In the genomic region with DNA sequence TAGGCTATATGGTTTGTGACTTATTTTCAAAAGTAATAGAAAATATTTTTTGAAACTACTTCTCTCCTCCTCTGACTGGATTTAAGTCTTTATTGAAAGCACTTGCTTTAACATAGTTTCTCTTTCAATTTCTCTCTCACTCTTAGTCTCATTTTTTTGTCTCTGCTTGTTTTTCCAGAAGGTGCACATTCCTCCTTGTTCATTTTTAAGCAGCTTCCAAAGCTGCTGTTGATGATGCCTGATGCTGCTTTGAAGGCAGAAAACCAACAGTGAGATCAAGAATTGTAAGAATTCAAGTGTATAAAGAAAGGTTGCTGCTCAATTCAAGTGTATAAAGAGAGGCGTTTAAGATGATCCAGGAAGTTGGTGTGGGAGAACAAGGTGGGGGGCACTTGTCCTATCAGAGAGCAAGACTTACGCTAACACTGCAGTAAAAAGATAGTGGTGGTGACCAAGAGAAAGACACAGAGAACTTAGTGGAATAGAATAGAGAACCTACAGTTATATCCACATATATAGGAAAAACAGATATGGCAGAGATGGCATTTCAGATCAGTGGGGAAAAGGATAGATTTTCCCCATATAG, we compare ENCODE assay signal across 12 cellular contexts. TPM values are rescaled to one million over a fixed set of nuclear protein-coding genes. Genes with fewer than 3 reads are reported as not detected.
DNase-seq lines count a peak whose midpoint lies in the region; ATAC-seq and TF ChIP-seq lines count a peak whose summit lies in the region.
"Had no signal": no experiment of that assay in that cellular context is flagged by ENCODE, and none has a peak within 500 bp of the region (broad histone marks: within the 10 kb centered on the region; RNA-seq: fewer than 3 reads in every experiment).

No MANE protein-coding gene starts in this region.

- peaks cover 0 to 11% of the 10 kb centered on the region in 2 experiments for H3K36me3 ChIP-seq in mesenchymal stem cell (ENCODE audit: control insufficient read depth in 1 of 2, insufficient read depth in 2 of 2, low read depth in 1 of 2, low read length in 2 of 2)
- no peaks in the 10 kb centered on the region for H3K36me3 ChIP-seq in BE2C

- H3K4me1 ChIP-seq in mesenchymal stem cell (ENCODE audit: control insufficient read depth, insufficient read depth, low read depth, low read length) (no peaks in the 10 kb centered on the region), BE2C (no peaks in the 10 kb centered on the region)

- ATAC-seq in GM21423 (IDR thresholded peaks at IDR 0.05; ENCODE audit: unreplicated experiment) (peak; percentile 52), T-cell (replicated peaks in 1 of 4) (peak in 3 of 4 experiments; percentile 41 to 67 (median 55)), HG03469 (IDR thresholded peaks at IDR 0.05; ENCODE audit: unreplicated experiment) (no peak)
- ATAC-seq: left lung, WTC11 had no signal

- H3K27me3 Mint-ChIP-seq in T-cell = no peaks in the 10 kb centered on the region

- H3K4me3 ChIP-seq in mesenchymal stem cell (ENCODE audit: insufficient read depth in 1 of 2, low read depth in 1 of 2, low read length in 2 of 2) (no peak overlapping the region), BE2C (ENCODE audit: low read depth, low read length) (no peak overlapping the region)
- H3K4me3 ChIP-seq: left lung, PC-9 had no signal

- CTCF ChIA-PET in T-cell (lab: Charles Lee) = no interaction called here

- H3K9me3 ChIP-seq in mesenchymal stem cell (ENCODE audit: control insufficient read depth, low read length) = no peaks in the 10 kb centered on the region
- H3K9me3 ChIP-seq in BE2C = no peaks in the 10 kb centered on the region
- H3K9me3 ChIP-seq: left lung had no signal

- POLR2A ChIA-PET in T-cell (lab: Charles Lee) = no interaction called here

- H2AFZ ChIP-seq in mesenchymal stem cell (ENCODE audit: low read depth, low read length) = no peak overlapping the region
- H2AFZ ChIP-seq: PC-9 had no signal

- H3K23ac ChIP-seq in mesenchymal stem cell (ENCODE audit: low read length in 2 of 2) = no peak overlapping the region

- H3K27ac Mint-ChIP-seq in T-cell = peak overlapping the region; percentile 71 to 84
- H3K27ac Mint-ChIP-seq: WTC11 had no signal

- H3K4ac ChIP-seq in mesenchymal stem cell (ENCODE audit: low read depth in 1 of 2, low read length in 2 of 2) = no peak overlapping the region

- no peak overlapping the region for H2BK15ac ChIP-seq in mesenchymal stem cell (ENCODE audit: low read depth, poor library complexity, severe bottlenecking)

- no peak overlapping the region for H4K8ac ChIP-seq in mesenchymal stem cell (ENCODE audit: low read length)

- no peak overlapping the region for H3K14ac ChIP-seq in mesenchymal stem cell (ENCODE audit: low read length in 2 of 2)

- H3K4me1 Mint-ChIP-seq in T-cell = peaks cover 53 to 65% (median 54%) of the 10 kb centered on the region in 3 donors

- no peaks in the 10 kb centered on the region for H3K27me3 ChIP-seq in mesenchymal stem cell (ENCODE audit: control insufficient read depth in 1 of 2, insufficient read depth in 1 of 2, low read length in 2 of 2)
- no peaks in the 10 kb centered on the region for H3K27me3 ChIP-seq in BE2C
- H3K27me3 ChIP-seq: left lung had no signal

- H3K36me3 Mint-ChIP-seq in T-cell = peaks cover 22% of the 10 kb centered on the region

- WGBS in mesenchymal stem cell = 95% methylated on average over 2 of the region's 2 CpGs

- no peak overlapping the region for H3K4me2 ChIP-seq in mesenchymal stem cell (ENCODE audit: low read length, poor library complexity, severe bottlenecking)
- H3K4me2 ChIP-seq: PC-9 had no signal

- H3K27ac ChIP-seq in mesenchymal stem cell (ENCODE audit: low read length, poor library complexity, severe bottlenecking) = no peak overlapping the region
- H3K27ac ChIP-seq: PC-9 had no signal

- no peak overlapping the region for H4K91ac ChIP-seq in mesenchymal stem cell (ENCODE audit: low read length)

- no peak overlapping the region for H2BK120ac ChIP-seq in mesenchymal stem cell (ENCODE audit: low read depth, low read length)

- no peak overlapping the region for H3K18ac ChIP-seq in mesenchymal stem cell (ENCODE audit: low read depth in 1 of 2, low read length in 2 of 2)

- H2BK12ac ChIP-seq in mesenchymal stem cell (ENCODE audit: low read length in 2 of 2) = no peak overlapping the region

- peaks cover 13% of the 10 kb centered on the region for H3K79me1 ChIP-seq in mesenchymal stem cell (replicated peaks; ENCODE audit: low read length, poor library complexity, severe bottlenecking)

- H2AK5ac ChIP-seq in mesenchymal stem cell (ENCODE audit: low read length, severe bottlenecking) = no peak overlapping the region

- H3K9ac ChIP-seq in mesenchymal stem cell (ENCODE audit: low read length) = no peak overlapping the region

- DNase-seq in GM10266 (ENCODE audit: extremely low spot score) (peak; percentile 19), T-cell (no peak), mesenchymal stem cell (peak; percentile 19), glomerular visceral epithelial cell (ENCODE audit: extremely low spot score) (no peak), BE2C (no peak)
- DNase-seq in stimulated activated CD8-positive, alpha-beta memory T cell treated with anti-CD3 and anti-CD28 coated beads, Interleukin-4, amount 100 ng/mL, for 48 hours = no peak
- DNase-seq: DMS 273 treated with DMSO at 0.1 percent for 48 hours, left lung, PC-9 had no signal

- peak overlapping the region; percentile 63 to 77 (median 76) for H3K4me3 Mint-ChIP-seq in T-cell
- H3K4me3 Mint-ChIP-seq: WTC11 had no signal

- H2BK5ac ChIP-seq in mesenchymal stem cell (ENCODE audit: low read depth, low read length, poor library complexity, severe bottlenecking) = no peak overlapping the region

- no peak for TF ChIP-seq CTCF in GM10266 (IDR thresholded peaks at IDR 0.05; ENCODE audit: control insufficient read depth, insufficient read depth, low read depth, missing control alignments)
- TF ChIP-seq CTCF in BE2C (IDR thresholded peaks at IDR 0.05; ENCODE audit: low read depth, low read length) = no peak

- H3K9me3 Mint-ChIP-seq in T-cell = no peaks in the 10 kb centered on the region
- H3K9me3 Mint-ChIP-seq: WTC11 had no signal

RNA-seq across cellular contexts. Expression of gene NR2C2, which starts 12.1 kb away (rescaled TPM):
- total RNA-seq in T-cell = 10 to 100 TPM; 54.9 to 93.1 (median 85.2) TPM
- polyA plus RNA-seq in mesenchymal stem cell (2013, experiment 1 of 2) = 19.1 TPM
- 17.4 TPM for polyA plus RNA-seq in mesenchymal stem cell (2013, experiment 2 of 2)
- polyA plus RNA-seq in BE2C (2012; ENCODE audit: insufficient read depth, insufficient read length, low read depth) = 14.1 TPM

Comparison
In these comparisons a context has a peak if more than half of its experiments do, and no peak if none do; other contexts are left out.
1. DNase-seq: peak in GM10266 (single experiment) and mesenchymal stem cell (single experiment); none in T-cell (0 of 34), glomerular visceral epithelial cell (single experiment), BE2C (single experiment) and stimulated activated CD8-positive, alpha-beta memory T cell treated with anti-CD3 and anti-CD28 coated beads, Interleukin-4, amount 100 ng/mL, for 48 hours (single experiment).